Comparison of ENCODE assay signal across 10 cellular contexts in genomic region chr16:53744449-53744848, GRCh38. TPM values are rescaled to one million over a fixed set of nuclear protein-coding genes. Genes with fewer than 3 reads are reported as not detected.
DNase-seq lines count a peak whose midpoint lies in the region; ATAC-seq and TF ChIP-seq lines count a peak whose summit lies in the region.
"Had no signal": no experiment of that assay in that cellular context is flagged by ENCODE, and none has a peak within 500 bp of the region (broad histone marks: within the 10 kb centered on the region; RNA-seq: fewer than 3 reads in every experiment).

No MANE protein-coding gene starts in this region.

- ATAC-seq in activated CD4-positive, CD25-positive, alpha-beta regulatory T cell treated with anti-CD3 and anti-CD28 coated beads, Interleukin-2, amount 50 U/mL, for 24 hours: peak; percentile 78 to 88
- peak; percentile 66 for ATAC-seq in Panc1
- peak; percentile 72 to 85 for ATAC-seq in stimulated activated naive B cell treated with anti-CD40 and anti-IgM and Interleukin-4, amounts not matched to agents 10 μg/mL and 1 μg/mL and 100 μg/mL, for 72 hours (replicated peaks)
- ATAC-seq in HG03139 (IDR thresholded peaks at IDR 0.05; ENCODE audit: unreplicated experiment): no peak

- CTCF ChIA-PET in Panc1 (lab: Charles Lee): interaction anchor here (0.5 to 0.7 kb wide), 4 partner anchors 16 to 991 kb away, joined by 3 to 9 read pairs (median 4); no protein-coding TSS in a partner anchor

- intact Hi-C loops in Panc1 (cut with micrococcal nuclease; ENCODE audit: unreplicated experiment): loop anchor here (10.0 kb wide), 1 partner anchor 190 kb away; no protein-coding TSS in a partner anchor

- H3K27me3 Mint-ChIP-seq in stimulated activated naive B cell treated with anti-CD40 and anti-IgM and Interleukin-4, amounts not matched to agents 10 μg/mL and 1 μg/mL and 100 μg/mL, for 72 hours: no peaks in the 10 kb centered on the region

- peaks cover 26 to 36% of the 10 kb centered on the region in 2 donors for H3K4me1 Mint-ChIP-seq in stimulated activated naive B cell treated with anti-CD40 and anti-IgM and Interleukin-4, amounts not matched to agents 10 μg/mL and 1 μg/mL and 100 μg/mL, for 72 hours

- H3K4me1 ChIP-seq in Panc1 (ENCODE audit: control insufficient read depth, insufficient read depth, low read length): peaks cover 22% of the 10 kb centered on the region

- peaks cover 3 to 6% of the 10 kb centered on the region in 2 donors for H3K9me3 Mint-ChIP-seq in stimulated activated naive B cell treated with anti-CD40 and anti-IgM and Interleukin-4, amounts not matched to agents 10 μg/mL and 1 μg/mL and 100 μg/mL, for 72 hours

- H3K27ac ChIP-seq in Panc1 (ENCODE audit: low read length) (peak overlapping the region; percentile 85), caudate nucleus (ENCODE audit: low read depth, low read length) (peak overlapping the region; percentile 63)

- DNase-seq in activated CD4-positive, CD25-positive, alpha-beta regulatory T cell (lab: John Stamatoyannopoulos, UW): no peak
- no peak for DNase-seq in Panc1 (ENCODE audit: low read depth, low spot score)
- DNase-seq in caudate nucleus (lab: John Stamatoyannopoulos, UW): peak in 34 of 61 donors; percentile 8 to 88 (median 36)
- DNase-seq in stimulated activated naive B cell treated with anti-CD40 and anti-IgM and Interleukin-4, amounts not matched to agents 10 μg/mL and 1 μg/mL and 100 μg/mL, for 72 hours: no peak
- DNase-seq in medulla oblongata (ENCODE audit: extremely low spot score): no peak
- DNase-seq in NCI-H2029 (lab: John Stamatoyannopoulos, UW): no peak
- DNase-seq: dorsolateral prefrontal cortex had no signal

- no peaks in the 10 kb centered on the region for H3K36me3 ChIP-seq in Panc1 (ENCODE audit: control insufficient read depth, insufficient read depth, low read length)
- H3K36me3 ChIP-seq: SJSA1 had no signal

- in situ Hi-C loops in Panc1 (cut with HindIII; ENCODE audit: low pct_unique_long_range_greater_than_20kb, low sequenced_read_pairs): no loop called here

- POLR2A ChIA-PET in Panc1 (lab: Charles Lee): interaction anchor here (0.6 to 1.1 kb wide), 2 partner anchors 12 to 30 kb away, joined by 3 to 4 read pairs; no protein-coding TSS in a partner anchor

- H3K36me3 Mint-ChIP-seq in stimulated activated naive B cell treated with anti-CD40 and anti-IgM and Interleukin-4, amounts not matched to agents 10 μg/mL and 1 μg/mL and 100 μg/mL, for 72 hours: peaks cover 6 to 9% of the 10 kb centered on the region in 2 donors

- TF ChIP-seq CTCF in Panc1 (IDR thresholded peaks at IDR 0.05): no peak

- no peak overlapping the region for H3K4me3 Mint-ChIP-seq in stimulated activated naive B cell treated with anti-CD40 and anti-IgM and Interleukin-4, amounts not matched to agents 10 μg/mL and 1 μg/mL and 100 μg/mL, for 72 hours

- H3K27me3 ChIP-seq in Panc1 (ENCODE audit: control insufficient read depth, insufficient read depth, low read length): no peaks in the 10 kb centered on the region
- H3K27me3 ChIP-seq: dorsolateral prefrontal cortex, SJSA1 had no signal

- H3K27ac Mint-ChIP-seq in stimulated activated naive B cell treated with anti-CD40 and anti-IgM and Interleukin-4, amounts not matched to agents 10 μg/mL and 1 μg/mL and 100 μg/mL, for 72 hours: peak overlapping the region; percentile 42

- no peak overlapping the region for H3K4me3 ChIP-seq in Panc1 (ENCODE audit: low read depth in 2 of 2, low read length in 2 of 2)
- H3K4me3 ChIP-seq: dorsolateral prefrontal cortex, SJSA1 had no signal

- no peaks in the 10 kb centered on the region for H3K9me3 ChIP-seq in Panc1 (ENCODE audit: control insufficient read depth, insufficient read depth, low read depth, low read length)
- H3K9me3 ChIP-seq: SJSA1 had no signal

- no TSS peak for BruUV-seq in Panc1 (replicated peaks; lab: Mats Ljungman, UMichigan)

RNA-seq across cellular contexts. Expression of gene FTO, which starts 40.5 kb away (rescaled TPM):
- total RNA-seq in Panc1 (2021; ENCODE audit: unreplicated experiment): 38.2 TPM
- polyA plus RNA-seq in Panc1 (2012; ENCODE audit: insufficient read length): 19.2 TPM

RNA-seq across cellular contexts. Expression of gene RPGRIP1L, which starts 40.8 kb away (rescaled TPM):
- total RNA-seq in Panc1 (2021; ENCODE audit: unreplicated experiment): 12.7 TPM
- polyA plus RNA-seq in Panc1 (2012; ENCODE audit: insufficient read length): 7.1 TPM

Comparison
In these comparisons a context has a peak if more than half of its experiments do, and no peak if none do; other contexts are left out.
1. DNase-seq: peak in caudate nucleus (34 of 61); none in activated CD4-positive, CD25-positive, alpha-beta regulatory T cell (0 of 4), Panc1 (single experiment), stimulated activated naive B cell treated with anti-CD40 and anti-IgM and Interleukin-4, amounts not matched to agents 10 μg/mL and 1 μg/mL and 100 μg/mL, for 72 hours (single experiment), medulla oblongata (single experiment) and NCI-H2029 (single experiment).